In genomic region chr1:85462931-85463665, GRCh38 we compare ENCODE assay signal across 12 cellular contexts. TPM values are rescaled to one million over a fixed set of nuclear protein-coding genes. Genes with fewer than 3 reads are reported as not detected.
A peak's percentile ranks its signal among the peaks of the same experiment; 100 is the strongest.
DNase-seq lines count a peak whose midpoint lies in the region; ATAC-seq and TF ChIP-seq lines count a peak whose summit lies in the region.
"Had no signal": no experiment of that assay in that cellular context is flagged by ENCODE, and none has a peak within 500 bp of the region (broad histone marks: within the 10 kb centered on the region; RNA-seq: fewer than 3 reads in every experiment).

No MANE protein-coding gene starts in this region.

- no peaks in the 10 kb centered on the region for H3K9me3 ChIP-seq in adipocyte (ENCODE audit: control insufficient read depth, low read length)
- H3K9me3 ChIP-seq in skeletal muscle tissue (ENCODE audit: control insufficient read depth in 3 of 3, low read length in 3 of 3), result no peaks in the 10 kb centered on the region

- TF ChIP-seq CTCF in HFFc6 (IDR thresholded peaks at IDR 0.05), result no peak

- no peaks in the 10 kb centered on the region for H3K27me3 ChIP-seq in adipocyte (replicated peaks; ENCODE audit: control insufficient read depth, insufficient read depth, low read length)
- H3K27me3 ChIP-seq in skeletal muscle tissue (ENCODE audit: control insufficient read depth in 3 of 3, insufficient read depth in 3 of 3, low read length in 3 of 3), result no peaks in the 10 kb centered on the region
- H3K27me3 ChIP-seq: foreskin keratinocyte had no signal

- H3K4me1 Mint-ChIP-seq in HFFc6 (ENCODE audit: low read depth) (peaks cover 85% of the 10 kb centered on the region), immature natural killer cell (peaks cover 8 to 13% of the 10 kb centered on the region in 2 donors)
- H3K4me1 Mint-ChIP-seq: stimulated activated effector memory CD8-positive, alpha-beta T cell treated with anti-CD3 and anti-CD28 coated beads, Interleukin-12 subunit alpha, Interleukin-12 subunit beta, amount 100 ng/mL, for 72 hours had no signal

- H3K4me1 ChIP-seq in adipocyte (ENCODE audit: control insufficient read depth, insufficient read depth, low read length), result peaks cover 52% of the 10 kb centered on the region
- peaks cover 9 to 15% (median 10%) of the 10 kb centered on the region in 3 donors for H3K4me1 ChIP-seq in skeletal muscle tissue (ENCODE audit: control insufficient read depth in 3 of 3, insufficient read depth in 3 of 3, low read length in 3 of 3)
- H3K4me1 ChIP-seq: foreskin keratinocyte had no signal

- peak overlapping the region; percentile 82 for H3K27ac Mint-ChIP-seq in HFFc6
- no peak overlapping the region for H3K27ac Mint-ChIP-seq in immature natural killer cell
- H3K27ac Mint-ChIP-seq: stimulated activated effector memory CD8-positive, alpha-beta T cell treated with anti-CD3 and anti-CD28 coated beads, Interleukin-12 subunit alpha, Interleukin-12 subunit beta, amount 100 ng/mL, for 72 hours; T-helper 1 cell treated with Interleukin-12 subunit alpha and Interleukin-12 subunit beta and Interleukin-4 antibody, amounts not matched to agents 30 μg/mL and 1 μg/mL, for 36 hours had no signal

- H3K36me3 ChIP-seq in adipocyte (ENCODE audit: control insufficient read depth, insufficient read depth, low read length, severe bottlenecking) (peaks cover 4% of the 10 kb centered on the region), skeletal muscle tissue (ENCODE audit: control insufficient read depth in 3 of 3, insufficient read depth in 3 of 3, low read length in 3 of 3) (no peaks in the 10 kb centered on the region)

- peak overlapping the region; percentile 92 for H3K4me3 ChIP-seq in adipocyte (ENCODE audit: low read length)
- H3K4me3 ChIP-seq in skeletal muscle tissue (ENCODE audit: low read length in 3 of 3), result peak overlapping the region in 2 of 3 donors; percentile 79 to 90

- peaks cover 11% of the 10 kb centered on the region; the same call in 1 of the 2 replicates for H3K9me3 Mint-ChIP-seq in HFFc6
- peaks cover 0 to 10% (median 0%) of the 10 kb centered on the region in 6 donors for H3K9me3 Mint-ChIP-seq in immature natural killer cell
- H3K9me3 Mint-ChIP-seq: stimulated activated effector memory CD8-positive, alpha-beta T cell treated with anti-CD3 and anti-CD28 coated beads, Interleukin-12 subunit alpha, Interleukin-12 subunit beta, amount 100 ng/mL, for 72 hours; T-helper 1 cell treated with Interleukin-12 subunit alpha and Interleukin-12 subunit beta and Interleukin-4 antibody, amounts not matched to agents 30 μg/mL and 1 μg/mL, for 36 hours had no signal

- H3K27ac ChIP-seq in skeletal muscle tissue (ENCODE audit: low read depth, low read length), result no peak overlapping the region
- H3K27ac ChIP-seq: foreskin keratinocyte had no signal

- H3K9ac ChIP-seq in adipocyte (ENCODE audit: low read length) (peak overlapping the region; percentile 93), skeletal muscle tissue (ENCODE audit: low read depth in 1 of 3, low read length in 3 of 3) (no peak overlapping the region)

- no peak for DNase-seq in HFFc6
- DNase-seq in adipocyte (ENCODE audit: low read depth), result no peak
- no peak for DNase-seq in immature natural killer cell
- DNase-seq in NCI-H2171 treated with DMSO at 0.1 percent for 48 hours (lab: John Stamatoyannopoulos, UW), result no peak
- no peak for DNase-seq in NCI-H526 treated with DMSO at 0.1 percent for 48 hours (lab: John Stamatoyannopoulos, UW)
- DNase-seq in NCI-H524 treated with DMSO at 0.1 percent for 48 hours (lab: John Stamatoyannopoulos, UW), result no peak
- DNase-seq: MM.1S had no signal

- H3K36me3 Mint-ChIP-seq in HFFc6 (ENCODE audit: low read depth) (peaks cover 37% of the 10 kb centered on the region), immature natural killer cell (no peaks in the 10 kb centered on the region)
- H3K36me3 Mint-ChIP-seq: stimulated activated effector memory CD8-positive, alpha-beta T cell treated with anti-CD3 and anti-CD28 coated beads, Interleukin-12 subunit alpha, Interleukin-12 subunit beta, amount 100 ng/mL, for 72 hours had no signal

- H3K27me3 Mint-ChIP-seq in HFFc6 (ENCODE audit: insufficient read depth) (peaks cover 33% of the 10 kb centered on the region), immature natural killer cell (ENCODE audit: low read depth in 3 of 3) (peaks cover 20 to 32% (median 24%) of the 10 kb centered on the region in 3 donors)

- H3K4me3 Mint-ChIP-seq in HFFc6, result peak overlapping the region; percentile 89
- H3K4me3 Mint-ChIP-seq in immature natural killer cell, result peak overlapping the region in 3 of 5 donors; percentile 4 to 58 (median 42)
- H3K4me3 Mint-ChIP-seq: T-helper 1 cell treated with Interleukin-12 subunit alpha and Interleukin-12 subunit beta and Interleukin-4 antibody, amounts not matched to agents 30 μg/mL and 1 μg/mL, for 36 hours had no signal

- no peak for ATAC-seq in GM19452 (IDR thresholded peaks at IDR 0.05; ENCODE audit: unreplicated experiment)
- ATAC-seq: stimulated activated effector memory CD8-positive, alpha-beta T cell treated with anti-CD3 and anti-CD28 coated beads, Interleukin-12 subunit alpha, Interleukin-12 subunit beta, amount 100 ng/mL, for 72 hours had no signal

RNA-seq across cellular contexts. Expression of gene DDAH1, which starts 1.9 kb away (rescaled TPM):
- 100 to 1,000 TPM; 235 to 320 (median 277) TPM for total RNA-seq in HFFc6 (2021; fragmentation: NEBNext Ultra II Directional; extraction: Animal tissue kit (Norgen Biotek cat#: 25700))
- polyA plus RNA-seq in immature natural killer cell, result not detected
- total RNA-seq in skeletal muscle tissue, result 12.0 TPM

Comparison
In these comparisons a context has a peak if more than half of its experiments do, and no peak if none do; other contexts are left out.
1. RNA of gene DDAH1, which starts 1.9 kb away (total RNA-seq): 235 to 320 TPM in HFFc6; 12.0 TPM in skeletal muscle tissue (single experiment); every median in the first group is over 10 times any median in the second.